2 cellular contexts compared by ENCODE assay signal in the genomic region with DNA sequence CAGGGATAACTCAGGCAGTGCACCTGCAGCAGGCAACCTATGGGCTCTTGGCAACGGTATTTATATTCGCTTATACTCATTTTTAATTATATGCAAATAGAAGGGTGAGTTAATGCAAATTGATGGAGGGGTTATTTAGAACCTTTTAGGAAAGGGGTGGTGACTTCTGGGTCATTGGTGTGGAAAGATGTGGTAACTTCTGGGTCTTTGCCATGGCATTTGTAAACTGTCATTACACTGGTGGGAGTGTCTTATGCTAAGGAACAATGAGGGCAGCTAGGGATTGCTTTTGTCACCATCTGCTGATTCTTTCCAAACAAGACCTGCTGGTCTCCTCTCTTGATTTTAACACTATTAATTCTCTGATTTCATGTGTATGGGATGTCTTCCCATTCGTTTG.
A peak's percentile ranks its signal among the peaks of the same experiment; 100 is the strongest.
TF ChIP-seq lines count a peak whose summit lies in the region.

No MANE protein-coding gene starts in this region.

TF ChIP-seq in liver, 16 proteins besides CTCF, POLR2A, EP300 and RAD21:
- TF ChIP-seq FOXA1 (IDR thresholded peaks at IDR 0.05) (no peak), YY1 (IDR thresholded peaks at IDR 0.05) (peak; percentile 33), RXRA (IDR thresholded peaks at IDR 0.05) (peak; percentile 54 to 75)

TF ChIP-seq in HepG2, 621 proteins besides CTCF, POLR2A, EP300 and RAD21:
- TF ChIP-seq, protein P1, sequence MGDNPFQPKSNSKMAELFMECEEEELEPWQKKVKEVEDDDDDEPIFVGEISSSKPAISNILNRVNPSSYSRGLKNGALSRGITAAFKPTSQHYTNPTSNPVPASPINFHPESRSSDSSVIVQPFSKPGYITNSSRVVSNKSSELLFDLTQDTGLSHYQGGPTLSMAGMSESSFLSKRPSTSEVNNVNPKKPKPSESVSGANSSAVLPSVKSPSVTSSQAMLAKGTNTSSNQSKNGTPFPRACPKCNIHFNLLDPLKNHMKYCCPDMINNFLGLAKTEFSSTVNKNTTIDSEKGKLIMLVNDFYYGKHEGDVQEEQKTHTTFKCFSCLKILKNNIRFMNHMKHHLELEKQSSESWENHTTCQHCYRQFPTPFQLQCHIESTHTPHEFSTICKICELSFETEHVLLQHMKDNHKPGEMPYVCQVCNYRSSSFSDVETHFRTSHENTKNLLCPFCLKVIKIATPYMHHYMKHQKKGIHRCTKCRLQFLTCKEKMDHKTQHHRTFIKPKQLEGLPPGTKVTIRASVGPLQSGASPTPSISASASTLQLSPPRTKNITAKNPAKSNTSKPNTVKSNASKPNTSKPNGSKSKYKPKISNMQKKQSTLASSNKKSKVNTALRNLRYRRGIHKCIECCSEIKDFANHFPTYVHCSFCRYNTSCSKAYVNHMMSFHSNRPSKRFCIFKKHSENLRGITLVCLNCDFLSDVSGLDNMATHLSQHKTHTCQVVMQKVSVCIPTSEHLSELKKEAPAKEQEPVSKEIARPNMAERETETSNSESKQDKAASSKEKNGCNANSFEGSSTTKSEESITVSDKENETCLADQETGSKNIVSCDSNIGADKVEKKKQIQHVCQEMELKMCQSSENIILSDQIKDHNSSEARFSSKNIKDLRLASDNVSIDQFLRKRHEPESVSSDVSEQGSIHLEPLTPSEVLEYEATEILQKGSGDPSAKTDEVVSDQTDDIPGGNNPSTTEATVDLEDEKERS (CRISPR knock-in tag; IDR thresholded peaks at IDR 0.05), result no peak
- TF ChIP-seq KAT2B (IDR thresholded peaks at IDR 0.05; ENCODE audit: borderline replicate concordance, low read depth, low read length) (no peak), GZF1 (CRISPR knock-in tag; IDR thresholded peaks at IDR 0.05) (no peak), DDIT3 (CRISPR knock-in tag; IDR thresholded peaks at IDR 0.05) (no peak), ZKSCAN5 (CRISPR knock-in tag; IDR thresholded peaks at IDR 0.05) (no peak), IKZF4 (CRISPR knock-in tag; IDR thresholded peaks at IDR 0.05; ENCODE audit: borderline replicate concordance, low read depth, not compliant biosample characterization) (no peak)
- TF ChIP-seq, protein P2, sequence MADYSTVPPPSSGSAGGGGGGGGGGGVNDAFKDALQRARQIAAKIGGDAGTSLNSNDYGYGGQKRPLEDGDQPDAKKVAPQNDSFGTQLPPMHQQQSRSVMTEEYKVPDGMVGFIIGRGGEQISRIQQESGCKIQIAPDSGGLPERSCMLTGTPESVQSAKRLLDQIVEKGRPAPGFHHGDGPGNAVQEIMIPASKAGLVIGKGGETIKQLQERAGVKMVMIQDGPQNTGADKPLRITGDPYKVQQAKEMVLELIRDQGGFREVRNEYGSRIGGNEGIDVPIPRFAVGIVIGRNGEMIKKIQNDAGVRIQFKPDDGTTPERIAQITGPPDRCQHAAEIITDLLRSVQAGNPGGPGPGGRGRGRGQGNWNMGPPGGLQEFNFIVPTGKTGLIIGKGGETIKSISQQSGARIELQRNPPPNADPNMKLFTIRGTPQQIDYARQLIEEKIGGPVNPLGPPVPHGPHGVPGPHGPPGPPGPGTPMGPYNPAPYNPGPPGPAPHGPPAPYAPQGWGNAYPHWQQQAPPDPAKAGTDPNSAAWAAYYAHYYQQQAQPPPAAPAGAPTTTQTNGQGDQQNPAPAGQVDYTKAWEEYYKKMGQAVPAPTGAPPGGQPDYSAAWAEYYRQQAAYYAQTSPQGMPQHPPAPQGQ (CRISPR knock-in tag; IDR thresholded peaks at IDR 0.05; ENCODE audit: borderline replicate concordance), result no peak
- TF ChIP-seq, protein P3, sequence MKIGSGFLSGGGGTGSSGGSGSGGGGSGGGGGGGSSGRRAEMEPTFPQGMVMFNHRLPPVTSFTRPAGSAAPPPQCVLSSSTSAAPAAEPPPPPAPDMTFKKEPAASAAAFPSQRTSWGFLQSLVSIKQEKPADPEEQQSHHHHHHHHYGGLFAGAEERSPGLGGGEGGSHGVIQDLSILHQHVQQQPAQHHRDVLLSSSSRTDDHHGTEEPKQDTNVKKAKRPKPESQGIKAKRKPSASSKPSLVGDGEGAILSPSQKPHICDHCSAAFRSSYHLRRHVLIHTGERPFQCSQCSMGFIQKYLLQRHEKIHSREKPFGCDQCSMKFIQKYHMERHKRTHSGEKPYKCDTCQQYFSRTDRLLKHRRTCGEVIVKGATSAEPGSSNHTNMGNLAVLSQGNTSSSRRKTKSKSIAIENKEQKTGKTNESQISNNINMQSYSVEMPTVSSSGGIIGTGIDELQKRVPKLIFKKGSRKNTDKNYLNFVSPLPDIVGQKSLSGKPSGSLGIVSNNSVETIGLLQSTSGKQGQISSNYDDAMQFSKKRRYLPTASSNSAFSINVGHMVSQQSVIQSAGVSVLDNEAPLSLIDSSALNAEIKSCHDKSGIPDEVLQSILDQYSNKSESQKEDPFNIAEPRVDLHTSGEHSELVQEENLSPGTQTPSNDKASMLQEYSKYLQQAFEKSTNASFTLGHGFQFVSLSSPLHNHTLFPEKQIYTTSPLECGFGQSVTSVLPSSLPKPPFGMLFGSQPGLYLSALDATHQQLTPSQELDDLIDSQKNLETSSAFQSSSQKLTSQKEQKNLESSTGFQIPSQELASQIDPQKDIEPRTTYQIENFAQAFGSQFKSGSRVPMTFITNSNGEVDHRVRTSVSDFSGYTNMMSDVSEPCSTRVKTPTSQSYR (CRISPR knock-in tag; IDR thresholded peaks at IDR 0.05; ENCODE audit: borderline replicate concordance), result no peak
TF ChIP-seq in HepG2: peak in this region for 0.
